ENCODE assay signal across 1 cellular context in the genomic region with DNA sequence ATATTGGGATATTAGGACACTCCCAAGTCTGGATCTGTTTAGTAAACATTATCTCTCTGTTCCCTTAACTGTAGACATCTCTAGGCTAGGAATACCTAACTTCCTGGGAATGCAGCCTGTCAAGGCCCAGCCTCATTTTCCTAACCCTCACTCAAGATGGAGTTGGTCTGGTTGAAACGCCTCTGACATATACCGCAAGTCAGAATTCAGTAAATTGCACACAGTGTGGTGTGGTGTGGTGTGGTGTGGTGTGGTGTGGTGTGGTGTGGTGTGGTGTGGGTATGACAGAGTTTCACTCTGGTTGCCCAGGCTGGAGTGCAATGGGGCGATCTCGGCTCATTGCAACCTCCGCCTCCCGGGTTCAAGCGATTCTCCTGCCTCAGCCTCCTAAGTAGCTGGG.
TF ChIP-seq lines count a peak whose summit lies in the region.

No MANE protein-coding gene starts in this region.

TF ChIP-seq in HepG2, 621 proteins besides CTCF, POLR2A, EP300 and RAD21:
- TF ChIP-seq ZNF770 (CRISPR knock-in tag; IDR thresholded peaks at IDR 0.05), result 0 out of 2 replicates have a peak, but pooled peaks have one; percentile 22
